8 cellular contexts compared by ENCODE assay signal in genomic region chr17:78127240-78127887, GRCh38. TPM values are rescaled to one million over a fixed set of nuclear protein-coding genes. Genes with fewer than 3 reads are reported as not detected.
DNase-seq lines count a peak whose midpoint lies in the region; FAIRE-seq and TF ChIP-seq lines count a peak whose summit lies in the region.

No MANE protein-coding gene starts in this region.

- H3K4me2 ChIP-seq in H1 (ENCODE audit: insufficient read depth in 1 of 2, low read depth in 2 of 2, low read length in 2 of 2), result peak overlapping the region; percentile 56 to 90

- peaks cover 47% of the 10 kb centered on the region for H3K36me3 Mint-ChIP-seq in activated CD4-positive, alpha-beta T cell treated with anti-CD3 and anti-CD28 coated beads, Interleukin-2, amount 10 ng/mL, durations not matched to agents 24 days and 14 days (ENCODE audit: low read depth)

- peak overlapping the region; percentile 59 for H3K56ac ChIP-seq in H1 (replicated peaks; ENCODE audit: insufficient read length, low read depth, low read length)

- H3K4ac ChIP-seq in H1 (replicated peaks; ENCODE audit: insufficient read length, low read depth, low read length), result peak overlapping the region; percentile 95

- H2AFZ ChIP-seq in H1 (ENCODE audit: low read length), result no peak overlapping the region

- H3K36me3 ChIP-seq in A673 (ENCODE audit: insufficient read depth, low read length, poor library complexity, severe bottlenecking), result no peaks in the 10 kb centered on the region
- H3K36me3 ChIP-seq in HUES64 (ENCODE audit: insufficient read depth, low read length), result peaks cover 24% of the 10 kb centered on the region
- peaks cover 2 to 24% (median 12%) of the 10 kb centered on the region in 4 experiments; a peak in 5 of 8 replicates for H3K36me3 ChIP-seq in H1 (ENCODE audit: control insufficient read depth in 2 of 4, insufficient read depth in 4 of 4, low read length in 3 of 4)
- no peaks in the 10 kb centered on the region for H3K36me3 ChIP-seq in testis (ENCODE audit: low read depth, missing control alignments)

- H3K9me3 ChIP-seq in A673 (ENCODE audit: low read depth, low read length, poor library complexity, severe bottlenecking) (no peaks in the 10 kb centered on the region), HUES64 (ENCODE audit: insufficient read depth, low read depth, low read length) (no peaks in the 10 kb centered on the region), H1 (ENCODE audit: insufficient read depth in 2 of 2, low read depth in 1 of 2, low read length in 1 of 2) (no peaks in the 10 kb centered on the region), mononuclear cell (ENCODE audit: low read depth, low read length) (no peaks in the 10 kb centered on the region), testis (no peaks in the 10 kb centered on the region)

- H2BK120ac ChIP-seq in H1 (replicated peaks; ENCODE audit: low read depth, low read length), result no peak overlapping the region

- TF ChIP-seq CTCF in A673 (conservative IDR thresholded peaks at IDR 0.05; ENCODE audit: low read depth, low read length), result no peak
- TF ChIP-seq CTCF in H1 (IDR thresholded peaks at IDR 0.05; ENCODE audit: control extremely low read depth in 1 of 3, insufficient read depth in 1 of 3, low read depth in 1 of 3, low read length in 3 of 3), result no peak
- TF ChIP-seq CTCF in testis (IDR thresholded peaks at IDR 0.05), result no peak

- peaks cover 3% of the 10 kb centered on the region for H3K79me1 ChIP-seq in H1 (ENCODE audit: low read depth, low read length)

- TF ChIP-seq RAD21 in H1 (IDR thresholded peaks at IDR 0.05 in 1 of 2, conservative IDR thresholded peaks at IDR 0.05 in 1 of 2; ENCODE audit: low read depth in 2 of 2, low read length in 2 of 2), result no peak

- no peak overlapping the region for H2BK20ac ChIP-seq in H1 (ENCODE audit: low read length)

- H3K4me3 ChIP-seq in A673 (ENCODE audit: low read depth, low read length, poor library complexity, severe bottlenecking) (peak overlapping the region; percentile 80), HUES64 (ENCODE audit: low read length) (peak overlapping the region; percentile 84), H1 (ENCODE audit: extremely low read depth in 1 of 4, insufficient read depth in 2 of 4, low read depth in 3 of 4, low read length in 4 of 4) (peak overlapping the region; percentile 62 to 94 (median 70)), mononuclear cell (ENCODE audit: low read length) (peak overlapping the region; percentile 81), testis (peak overlapping the region; percentile 58 to 74)

- H3K9ac ChIP-seq in HUES64 (ENCODE audit: low read depth, low read length), result peak overlapping the region; percentile 70
- H3K9ac ChIP-seq in H1 (replicated peaks in 1 of 4; ENCODE audit: extremely low read depth in 1 of 4, low read depth in 3 of 4, low read length in 3 of 4), result peak overlapping the region in 2 of 4 experiments; percentile 45 to 55; a peak in 4 of 7 replicates

- no peaks in the 10 kb centered on the region for H3K9me3 Mint-ChIP-seq in activated CD4-positive, alpha-beta T cell treated with anti-CD3 and anti-CD28 coated beads, Interleukin-2, amount 10 ng/mL, durations not matched to agents 24 days and 14 days

- H2BK15ac ChIP-seq in H1 (ENCODE audit: low read length), result no peak overlapping the region

- peak overlapping the region; percentile 56; the same call in 1 of the 2 replicates for H2AK5ac ChIP-seq in H1 (ENCODE audit: low read depth, low read length)

- CTCF ChIA-PET in A673 (lab: Charles Lee) (interaction anchor here (0.6 to 0.8 kb wide), 2 partner anchors 49 to 132 kb away, joined by 3 read pairs; no protein-coding TSS in a partner anchor), H1 (lab: Charles Lee; ENCODE audit: partially characterized antibody) (interaction anchor here (0.6 to 11.4 kb wide), 16 partner anchors 9 to 1230 kb away, joined by 3 to 122 read pairs (median 4); partner anchors contain the start of genes AFMID and TK1)

- H3K27ac Mint-ChIP-seq in activated CD4-positive, alpha-beta T cell treated with anti-CD3 and anti-CD28 coated beads, Interleukin-2, amount 10 ng/mL, durations not matched to agents 24 days and 14 days, result peak overlapping the region; percentile 88

- H3K4me3 Mint-ChIP-seq in activated CD4-positive, alpha-beta T cell treated with anti-CD3 and anti-CD28 coated beads, Interleukin-2, amount 10 ng/mL, durations not matched to agents 24 days and 14 days, result peak overlapping the region; percentile 91

- no peaks in the 10 kb centered on the region for H3K27me3 Mint-ChIP-seq in activated CD4-positive, alpha-beta T cell treated with anti-CD3 and anti-CD28 coated beads, Interleukin-2, amount 10 ng/mL, durations not matched to agents 24 days and 14 days

- TF ChIP-seq POLR2A in H1 (IDR thresholded peaks at IDR 0.05; ENCODE audit: control extremely low read depth in 1 of 2, low read depth in 2 of 2, low read length in 2 of 2) (no peak), testis (IDR thresholded peaks at IDR 0.05) (no peak)

- no peak for TF ChIP-seq EP300 in H1 (IDR thresholded peaks at IDR 0.05; ENCODE audit: borderline replicate concordance in 1 of 2, low read depth in 2 of 2, low read length in 2 of 2)

- H2BK12ac ChIP-seq in H1 (ENCODE audit: low read depth, low read length), result peak overlapping the region; percentile 50; the same call in 1 of the 2 replicates

- peaks cover 2 to 14% of the 10 kb centered on the region in 2 experiments for H4K20me1 ChIP-seq in H1 (replicated peaks in 1 of 2; ENCODE audit: control insufficient read depth in 1 of 2, insufficient read depth in 2 of 2, low read length in 2 of 2)

- peaks cover 14% of the 10 kb centered on the region for H3K23me2 ChIP-seq in H1 (ENCODE audit: low read depth, low read length)

- H3K14ac ChIP-seq in H1 (ENCODE audit: insufficient read length), result no peak overlapping the region

- 0 out of 2 replicates have a peak overlapping the region, but pooled peaks have one; percentile 4 for H4K8ac ChIP-seq in H1 (ENCODE audit: extremely low read depth, insufficient read depth, low read length)

- H3K4me1 Mint-ChIP-seq in activated CD4-positive, alpha-beta T cell treated with anti-CD3 and anti-CD28 coated beads, Interleukin-2, amount 10 ng/mL, durations not matched to agents 24 days and 14 days, result peaks cover 54% of the 10 kb centered on the region

- DNase-seq in A673 (ENCODE audit: low spot score) (no peak), H1 (ENCODE audit: low read depth in 1 of 2, low spot score in 2 of 2) (no peak), testis (peak; percentile 55), urothelium cell line (ENCODE audit: low spot score) (no peak), COLO668 (lab: John Stamatoyannopoulos, UW; ENCODE audit: unreplicated experiment) (no peak)
- DNase-seq in activated CD4-positive, alpha-beta T cell treated with anti-CD3 and anti-CD28 coated beads, Interleukin-2, amount 10 ng/mL, durations not matched to agents 24 days and 14 days, result peak; percentile 92

- 11% methylated on average over 25 of the region's 25 CpGs for WGBS in HUES64
- WGBS in H1 (ENCODE audit: extremely low coverage in 1 of 2, insufficient coverage in 1 of 2, insufficient read length in 1 of 2, insufficient replicate concordance in 2 of 2, low coverage in 1 of 2, low lambda C conversion rate in 2 of 2, missing lambda C conversion rate in 1 of 2), 2 experiments, result 30% methylated on average over 19 of the region's 25 CpGs; no CpG with 5 or more reads in 1 of the 2 experiments
- 10 to 17% methylated on average over 4 to 25 of the region's 25 CpGs for WGBS in testis, 2 donors

- intact Hi-C loops in A673 (cut with micrococcal nuclease; ENCODE audit: unreplicated experiment), result loop anchor here (5.0 kb wide), 1 partner anchor 40 kb away; the partner anchor contains the start of gene SYNGR2
- intact Hi-C loops in activated CD4-positive, alpha-beta T cell treated with anti-CD3 and anti-CD28 coated beads, Interleukin-2, amount 10 ng/mL, durations not matched to agents 24 days and 14 days (cut with micrococcal nuclease), result loop anchor here (5.0 kb wide), 1 partner anchor 230 kb away; no protein-coding TSS in a partner anchor
- intact Hi-C loops in testis (cut with DNase I; ENCODE audit: low total_unique reads), result no loop called here

- H3K27ac ChIP-seq in A673 (ENCODE audit: low read depth, low read length, poor library complexity, severe bottlenecking) (no peak overlapping the region), HUES64 (ENCODE audit: low read depth, low read length) (peak overlapping the region; percentile 56; the same call in 1 of the 2 replicates), H1 (ENCODE audit: low read depth, low read length) (no peak overlapping the region; the same call in 1 of the 2 replicates), testis (peak overlapping the region; percentile 47 to 67)

- FAIRE-seq in H1 (lab: Jason Lieb, UNC) (no peak), urothelium cell line (lab: Jason Lieb, UNC) (no peak)

- peak overlapping the region; percentile 92 for H4K91ac ChIP-seq in H1 (replicated peaks; ENCODE audit: insufficient read length, low read length)

- H3K4me1 ChIP-seq in A673 (ENCODE audit: insufficient read depth, low read length, poor library complexity, severe bottlenecking), result peaks cover 46% of the 10 kb centered on the region
- H3K4me1 ChIP-seq in HUES64 (ENCODE audit: insufficient read depth, low read length), result peaks cover 13% of the 10 kb centered on the region
- peaks cover 0 to 27% (median 17%) of the 10 kb centered on the region in 4 experiments; a peak in 6 of 7 replicates for H3K4me1 ChIP-seq in H1 (replicated peaks in 1 of 4; ENCODE audit: control insufficient read depth in 3 of 4, insufficient read depth in 4 of 4, low read length in 3 of 4)
- peaks cover 77% of the 10 kb centered on the region for H3K4me1 ChIP-seq in mononuclear cell (ENCODE audit: insufficient read depth, low read length)
- H3K4me1 ChIP-seq in testis, result peaks cover 25% of the 10 kb centered on the region

- no TSS peak for BruUV-seq in A673 (replicated peaks; lab: Mats Ljungman, UMichigan)

- H4K5ac ChIP-seq in H1 (ENCODE audit: insufficient read length, low read depth, low read length), result peak overlapping the region; percentile 39

- no peaks in the 10 kb centered on the region for H3K79me2 ChIP-seq in H1 (ENCODE audit: control insufficient read depth in 1 of 2, insufficient read depth in 2 of 2, low read length in 2 of 2)

- H3K27me3 ChIP-seq in A673 (replicated peaks; ENCODE audit: insufficient read depth, low read depth, low read length, poor library complexity), result no peaks in the 10 kb centered on the region
- H3K27me3 ChIP-seq in HUES64 (ENCODE audit: insufficient read depth, low read length), result peaks cover 20% of the 10 kb centered on the region
- H3K27me3 ChIP-seq in H1 (replicated peaks in 1 of 4; ENCODE audit: control insufficient read depth in 3 of 4, extremely low read depth in 1 of 4, insufficient read depth in 3 of 4, low read length in 3 of 4), result peaks cover 0 to 9% (median 7%) of the 10 kb centered on the region in 4 experiments; a peak in 5 of 7 replicates
- H3K27me3 ChIP-seq in mononuclear cell (ENCODE audit: insufficient read depth, low read length), result no peaks in the 10 kb centered on the region
- no peaks in the 10 kb centered on the region for H3K27me3 ChIP-seq in testis

- H3K23ac ChIP-seq in H1 (ENCODE audit: insufficient read length), result no peak overlapping the region

- H3K18ac ChIP-seq in H1 (ENCODE audit: extremely low read depth, low read length), result peak overlapping the region; percentile 48

- H2BK5ac ChIP-seq in H1 (ENCODE audit: low read depth, low read length), result peak overlapping the region; percentile 55; the same call in 1 of the 2 replicates

- POLR2A ChIA-PET in A673 (lab: Charles Lee; ENCODE audit: low non-redundant PET) (no interaction called here), H1 (lab: Charles Lee; ENCODE audit: partially characterized antibody) (interaction anchor here (0.7 to 2.8 kb wide), 14 partner anchors 11 to 169 kb away, joined by 3 to 16 read pairs (median 6); partner anchors contain the start of genes AFMID, TK1 and TNRC6C)

RNA-seq across cellular contexts. Expression of gene TMC6, which starts 1.2 kb away (rescaled TPM):
- total RNA-seq in A673 (2021) (21.2 and 22.9 TPM in 2 replicates), mononuclear cell (136 TPM), testis (10 to 100 TPM; 18.0 to 20.3 TPM)
- 41.5 TPM for polyA plus RNA-seq in HUES64 (2013, experiment 1 of 2)
- 47.3 TPM for polyA plus RNA-seq in HUES64 (2013, experiment 2 of 2)
- total RNA-seq in activated CD4-positive, alpha-beta T cell treated with anti-CD3 and anti-CD28 coated beads, Interleukin-2, amount 10 ng/mL, durations not matched to agents 24 days and 14 days, result 250 and 251 TPM in 2 replicates
- total RNA-seq in H1 (2021; fragmentation: NEBNext Ultra II Directional; extraction: Animal tissue kit (Norgen Biotek cat#: 25700)), result 73.1 and 77.6 TPM in 2 replicates
- polyA plus RNA-seq in H1 (2011; rRNA removed) (39.4 and 60.4 TPM in 2 replicates), testis (ENCODE audit: insufficient read depth, low read depth, low replicate concordance) (10.8 TPM)
- 44.5 TPM for polyA plus RNA-seq in H1 (2011; cell fraction: cytosol; rRNA removed)
- 199 TPM for polyA plus RNA-seq in H1 (2011; cell fraction: nucleus; rRNA removed)
- polyA plus RNA-seq in H1 (2012, experiment 1 of 2), result 27.4 to 67.3 TPM (median 60.1 TPM) in 4 replicates
- polyA plus RNA-seq in H1 (2012, experiment 2 of 2), result 36.6 TPM
- 74.5 TPM for polyA plus RNA-seq in H1 (2013, experiment 1 of 2)
- 73.3 TPM for polyA plus RNA-seq in H1 (2013, experiment 2 of 2)
- polyA minus RNA-seq in H1 (2011; rRNA and poly(A)+ RNA removed), result 17.7 and 21.2 TPM in 2 replicates
- 35.7 TPM for polyA minus RNA-seq in H1 (2011; cell fraction: cytosol; rRNA and poly(A)+ RNA removed)
- 49.9 TPM for polyA minus RNA-seq in H1 (2011; cell fraction: nucleus; rRNA and poly(A)+ RNA removed)

RNA-seq across cellular contexts. Expression of gene TMC8, which starts 3.2 kb away (rescaled TPM):
- total RNA-seq in A673 (2021) (0.32 and 1.0 TPM in 2 replicates), mononuclear cell (138 TPM), testis (1 to 10 TPM; 3.5 to 9.3 TPM)
- 0.65 TPM for polyA plus RNA-seq in HUES64 (2013, experiment 1 of 2)
- 0.57 TPM for polyA plus RNA-seq in HUES64 (2013, experiment 2 of 2)
- 231 and 234 TPM in 2 replicates for total RNA-seq in activated CD4-positive, alpha-beta T cell treated with anti-CD3 and anti-CD28 coated beads, Interleukin-2, amount 10 ng/mL, durations not matched to agents 24 days and 14 days
- total RNA-seq in H1 (2021; fragmentation: NEBNext Ultra II Directional; extraction: Animal tissue kit (Norgen Biotek cat#: 25700)), result 2.0 and 2.8 TPM in 2 replicates
- polyA plus RNA-seq in H1 (2011; rRNA removed) (1.00 and 3.0 TPM in 2 replicates), testis (ENCODE audit: insufficient read depth, low read depth, low replicate concordance) (5.6 TPM)
- 0.83 TPM for polyA plus RNA-seq in H1 (2011; cell fraction: cytosol; rRNA removed)
- 5.4 TPM for polyA plus RNA-seq in H1 (2011; cell fraction: nucleus; rRNA removed)
- 1.2 to 3.1 TPM (median 1.6 TPM) in 4 replicates for polyA plus RNA-seq in H1 (2012, experiment 1 of 2)
- polyA plus RNA-seq in H1 (2012, experiment 2 of 2), result 0.49 TPM
- 2.3 TPM for polyA plus RNA-seq in H1 (2013, experiment 1 of 2)
- polyA plus RNA-seq in H1 (2013, experiment 2 of 2), result 2.6 TPM
- polyA minus RNA-seq in H1 (2011; rRNA and poly(A)+ RNA removed), result 0.83 and 2.0 TPM in 2 replicates
- polyA minus RNA-seq in H1 (2011; cell fraction: cytosol; rRNA and poly(A)+ RNA removed), result not detected
- polyA minus RNA-seq in H1 (2011; cell fraction: nucleus; rRNA and poly(A)+ RNA removed), result 2.7 TPM

RNA-seq across cellular contexts. Expression of gene C17orf99, which starts 18.8 kb away (rescaled TPM):
- not detected in 2 replicates for total RNA-seq in A673 (2021)
- not detected for polyA plus RNA-seq in HUES64 (2013, experiment 1 of 2)
- polyA plus RNA-seq in HUES64 (2013, experiment 2 of 2), result not detected
- not detected in 2 replicates for total RNA-seq in activated CD4-positive, alpha-beta T cell treated with anti-CD3 and anti-CD28 coated beads, Interleukin-2, amount 10 ng/mL, durations not matched to agents 24 days and 14 days
- not detected in 2 replicates for total RNA-seq in H1 (2021; fragmentation: NEBNext Ultra II Directional; extraction: Animal tissue kit (Norgen Biotek cat#: 25700))
- not detected in 2 replicates for polyA plus RNA-seq in H1 (2011; rRNA removed)
- polyA plus RNA-seq in H1 (2011; cell fraction: cytosol; rRNA removed), result not detected
- polyA plus RNA-seq in H1 (2011; cell fraction: nucleus; rRNA removed), result not detected
- polyA plus RNA-seq in H1 (2012, experiment 1 of 2), result not detected in 4 replicates
- polyA plus RNA-seq in H1 (2012, experiment 2 of 2), result not detected
- polyA plus RNA-seq in H1 (2013, experiment 1 of 2), result not detected
- polyA plus RNA-seq in H1 (2013, experiment 2 of 2), result not detected
- not detected in 2 replicates for polyA minus RNA-seq in H1 (2011; rRNA and poly(A)+ RNA removed)
- not detected for polyA minus RNA-seq in H1 (2011; cell fraction: cytosol; rRNA and poly(A)+ RNA removed)
- not detected for polyA minus RNA-seq in H1 (2011; cell fraction: nucleus; rRNA and poly(A)+ RNA removed)
- not detected for total RNA-seq in mononuclear cell
- total RNA-seq in testis, result 1 to 10 TPM; 1.1 to 1.3 TPM
- polyA plus RNA-seq in testis (ENCODE audit: insufficient read depth, low read depth, low replicate concordance), result not detected

RNA-seq across cellular contexts. Expression of gene SYNGR2, which starts 41.0 kb away (rescaled TPM):
- 55.3 and 59.7 TPM in 2 replicates for total RNA-seq in A673 (2021)
- polyA plus RNA-seq in HUES64 (2013, experiment 1 of 2), result 24.1 TPM
- 21.4 TPM for polyA plus RNA-seq in HUES64 (2013, experiment 2 of 2)
- 123 and 125 TPM in 2 replicates for total RNA-seq in activated CD4-positive, alpha-beta T cell treated with anti-CD3 and anti-CD28 coated beads, Interleukin-2, amount 10 ng/mL, durations not matched to agents 24 days and 14 days
- total RNA-seq in H1 (2021; fragmentation: NEBNext Ultra II Directional; extraction: Animal tissue kit (Norgen Biotek cat#: 25700)), result 48.4 and 50.0 TPM in 2 replicates
- 139 and 209 TPM in 2 replicates for polyA plus RNA-seq in H1 (2011; rRNA removed)
- polyA plus RNA-seq in H1 (2011; cell fraction: cytosol; rRNA removed), result 92.9 TPM
- polyA plus RNA-seq in H1 (2011; cell fraction: nucleus; rRNA removed), result 102 TPM
- 32.5 to 57.4 TPM (median 51.2 TPM) in 4 replicates for polyA plus RNA-seq in H1 (2012, experiment 1 of 2)
- polyA plus RNA-seq in H1 (2012, experiment 2 of 2), result 37.5 TPM
- polyA plus RNA-seq in H1 (2013, experiment 1 of 2), result 42.0 TPM
- polyA plus RNA-seq in H1 (2013, experiment 2 of 2), result 51.5 TPM
- 53.5 and 79.1 TPM in 2 replicates for polyA minus RNA-seq in H1 (2011; rRNA and poly(A)+ RNA removed)
- polyA minus RNA-seq in H1 (2011; cell fraction: cytosol; rRNA and poly(A)+ RNA removed), result 28.6 TPM
- 27.7 TPM for polyA minus RNA-seq in H1 (2011; cell fraction: nucleus; rRNA and poly(A)+ RNA removed)
- total RNA-seq in mononuclear cell, result 44.7 TPM
- 10 to 100 TPM; 68.7 to 70.6 TPM for total RNA-seq in testis
- polyA plus RNA-seq in testis (ENCODE audit: insufficient read depth, low read depth, low replicate concordance), result 63.7 TPM

RNA-seq across cellular contexts. Expression of gene TK1, which starts 59.5 kb away (rescaled TPM):
- 133 and 136 TPM in 2 replicates for total RNA-seq in A673 (2021)
- polyA plus RNA-seq in HUES64 (2013, experiment 1 of 2), result 64.5 TPM
- 62.3 TPM for polyA plus RNA-seq in HUES64 (2013, experiment 2 of 2)
- total RNA-seq in activated CD4-positive, alpha-beta T cell treated with anti-CD3 and anti-CD28 coated beads, Interleukin-2, amount 10 ng/mL, durations not matched to agents 24 days and 14 days, result 66.7 and 69.0 TPM in 2 replicates
- 66.9 and 76.5 TPM in 2 replicates for total RNA-seq in H1 (2021; fragmentation: NEBNext Ultra II Directional; extraction: Animal tissue kit (Norgen Biotek cat#: 25700))
- 147 and 170 TPM in 2 replicates for polyA plus RNA-seq in H1 (2011; rRNA removed)
- polyA plus RNA-seq in H1 (2011; cell fraction: cytosol; rRNA removed), result 150 TPM
- polyA plus RNA-seq in H1 (2011; cell fraction: nucleus; rRNA removed), result 168 TPM
- 50.8 to 96.9 TPM (median 88.1 TPM) in 4 replicates for polyA plus RNA-seq in H1 (2012, experiment 1 of 2)
- 148 TPM for polyA plus RNA-seq in H1 (2012, experiment 2 of 2)
- 57.7 TPM for polyA plus RNA-seq in H1 (2013, experiment 1 of 2)
- polyA plus RNA-seq in H1 (2013, experiment 2 of 2), result 54.1 TPM
- polyA minus RNA-seq in H1 (2011; rRNA and poly(A)+ RNA removed), result 110 and 113 TPM in 2 replicates
- polyA minus RNA-seq in H1 (2011; cell fraction: cytosol; rRNA and poly(A)+ RNA removed), result 54.3 TPM
- 42.3 TPM for polyA minus RNA-seq in H1 (2011; cell fraction: nucleus; rRNA and poly(A)+ RNA removed)
- total RNA-seq in mononuclear cell, result 0.94 TPM
- total RNA-seq in testis, result 1 to 10 TPM; 3.9 to 4.8 TPM
- 5.7 TPM for polyA plus RNA-seq in testis (ENCODE audit: insufficient read depth, low read depth, low replicate concordance)

Comparison
In these comparisons a context has a peak if more than half of its experiments do, and no peak if none do; other contexts are left out.
1. DNase-seq: peak in activated CD4-positive, alpha-beta T cell treated with anti-CD3 and anti-CD28 coated beads, Interleukin-2, amount 10 ng/mL, durations not matched to agents 24 days and 14 days (single experiment) and testis (single experiment); none in A673 (single experiment), H1 (0 of 2), urothelium cell line (single experiment) and COLO668 (single experiment).
2. H3K27ac ChIP-seq: peak in HUES64 (single experiment) and testis (2 of 2); none in A673 (single experiment) and H1 (single experiment).
3. RNA of gene TMC8, which starts 3.2 kb away (total RNA-seq): 231 to 234 TPM in activated CD4-positive, alpha-beta T cell treated with anti-CD3 and anti-CD28 coated beads, Interleukin-2, amount 10 ng/mL, durations not matched to agents 24 days and 14 days and 138 TPM in mononuclear cell (single experiment); 3.5 to 9.3 TPM in testis, 2.0 to 2.8 TPM in H1 and 0.32 to 1.0 TPM in A673; every median in the first group is over 10 times any median in the second.
4. Peak in every context shown above with its lines, with median percentiles within 50 percentile points of each other: H3K4me3 ChIP-seq.